In genomic region chr7:2405601-2406345, GRCh38 we compare ENCODE assay signal across 9 cellular contexts. TPM values are rescaled to one million over a fixed set of nuclear protein-coding genes. Genes with fewer than 3 reads are reported as not detected.
DNase-seq lines count a peak whose midpoint lies in the region; ATAC-seq, FAIRE-seq and TF ChIP-seq lines count a peak whose summit lies in the region.
"Had no signal": no experiment of that assay in that cellular context is flagged by ENCODE, and none has a peak within 500 bp of the region (broad histone marks: within the 10 kb centered on the region; RNA-seq: fewer than 3 reads in every experiment).

No MANE protein-coding gene starts in this region.

- no peak for FAIRE-seq in kidney (lab: Jason Lieb, UNC)

- peak overlapping the region; percentile 97 for H3K27ac Mint-ChIP-seq in T-helper 17 cell
- H3K27ac Mint-ChIP-seq in chondrocyte (ENCODE audit: unreplicated experiment), result peak overlapping the region; percentile 41

- ATAC-seq in GM18909 (IDR thresholded peaks at IDR 0.05; ENCODE audit: poor library complexity, unreplicated experiment) (peak; percentile 50), HG02973 (IDR thresholded peaks at IDR 0.05; ENCODE audit: unreplicated experiment) (peak; percentile 34), T-helper 17 cell (peak; percentile 33), left ventricle myocardium superior (no peak), gastroesophageal sphincter (no peak)
- peak; percentile 74 for ATAC-seq in stimulated activated naive CD8-positive, alpha-beta T cell treated with anti-CD3 and anti-CD28 coated beads, Interleukin-15, Interleukin-2, amounts not matched to agents 100 U/mL and 50 U/mL, for 24 hours

- H3K4me3 Mint-ChIP-seq in T-helper 17 cell (peak overlapping the region; percentile 90), chondrocyte (ENCODE audit: unreplicated experiment) (no peak overlapping the region)

- no peak for TF ChIP-seq POLR2A in gastroesophageal sphincter (IDR thresholded peaks at IDR 0.05)

- DNase-seq in T-helper 17 cell (peak in 1 of 3 donors; percentile 20), chondrocyte (ENCODE audit: low spot score) (no peak), left ventricle myocardium superior (no peak), kidney (no peak)
- peak; percentile 68 for DNase-seq in stimulated activated naive CD8-positive, alpha-beta T cell treated with anti-CD3 and anti-CD28 coated beads, Interleukin-15, Interleukin-2, amounts not matched to agents 100 U/mL and 50 U/mL, for 24 hours

- no peak overlapping the region for H3K9ac ChIP-seq in kidney (ENCODE audit: low read length in 2 of 2)

- H3K4me1 Mint-ChIP-seq in T-helper 17 cell (peaks cover 50% of the 10 kb centered on the region), chondrocyte (ENCODE audit: low read depth) (peaks cover 37% of the 10 kb centered on the region)

- TF ChIP-seq CTCF in chondrocyte (IDR thresholded peaks at IDR 0.05) (no peak), gastroesophageal sphincter (IDR thresholded peaks at IDR 0.05) (no peak), kidney (IDR thresholded peaks at IDR 0.05; ENCODE audit: borderline replicate concordance, extremely low read depth, insufficient read depth) (no peak)

- H3K4me3 ChIP-seq in gastroesophageal sphincter (no peak overlapping the region), kidney (ENCODE audit: low read length in 2 of 2) (no peak overlapping the region)
- H3K4me3 ChIP-seq: SK-N-MC had no signal

- H3K36me3 ChIP-seq in gastroesophageal sphincter (no peaks in the 10 kb centered on the region), kidney (ENCODE audit: control insufficient read depth in 1 of 2, insufficient read depth in 2 of 2, low read length in 2 of 2) (no peaks in the 10 kb centered on the region)

- H3K27me3 Mint-ChIP-seq in T-helper 17 cell (no peaks in the 10 kb centered on the region), chondrocyte (ENCODE audit: low read depth) (no peaks in the 10 kb centered on the region)

- peaks cover 0 to 81% (median 21%) of the 10 kb centered on the region in 3 donors for H3K4me1 ChIP-seq in gastroesophageal sphincter
- peaks cover 0 to 15% of the 10 kb centered on the region in 2 donors for H3K4me1 ChIP-seq in kidney (ENCODE audit: control insufficient read depth in 1 of 2, insufficient read depth in 1 of 2, low read depth in 1 of 2, low read length in 2 of 2)

- no peaks in the 10 kb centered on the region for H3K27me3 ChIP-seq in gastroesophageal sphincter

- H3K27ac ChIP-seq in gastroesophageal sphincter, result no peak overlapping the region
- H3K27ac ChIP-seq in kidney (ENCODE audit: low read depth in 2 of 2, low read length in 2 of 2), result no peak overlapping the region
- H3K27ac ChIP-seq: SK-N-MC had no signal

- WGBS in gastroesophageal sphincter (ENCODE audit: low coverage in 1 of 2), 2 donors, result 71 to 83% methylated on average over 14 to 17 of the region's 21 CpGs

- no peak for TF ChIP-seq EP300 in gastroesophageal sphincter (IDR thresholded peaks at IDR 0.05)

- H3K9me3 ChIP-seq in T-helper 17 cell (ENCODE audit: control insufficient read depth, low read length, poor library complexity, severe bottlenecking) (no peaks in the 10 kb centered on the region), gastroesophageal sphincter (no peaks in the 10 kb centered on the region), kidney (ENCODE audit: control insufficient read depth in 1 of 2, low read length in 2 of 2) (no peaks in the 10 kb centered on the region)

- H3K36me3 Mint-ChIP-seq in T-helper 17 cell (ENCODE audit: low read depth), result no peaks in the 10 kb centered on the region
- peaks cover 2% of the 10 kb centered on the region for H3K36me3 Mint-ChIP-seq in chondrocyte (ENCODE audit: low read depth)

- intact Hi-C loops in left ventricle myocardium superior (cut with micrococcal nuclease) (no loop called here), kidney (cut with DNase I) (no loop called here)

- no peaks in the 10 kb centered on the region for H3K9me3 Mint-ChIP-seq in chondrocyte (ENCODE audit: low read depth)

RNA-seq across cellular contexts. Expression of gene CHST12, which starts 2.4 kb away (rescaled TPM):
- total RNA-seq in T-helper 17 cell (10 to 100 TPM; 18.7 to 19.5 TPM), chondrocyte (20.7 to 31.5 TPM (median 22.4 TPM) in 3 replicates), left ventricle myocardium superior (15.1 TPM), gastroesophageal sphincter (10 to 100 TPM in 3 of 4 donors, 1 to 10 TPM in 1; 8.3 to 18.3 (median 13.4) TPM), kidney (25.6 TPM)
- polyA plus RNA-seq in kidney (ENCODE audit: insufficient read depth, low read depth, low replicate concordance), result 16.3 TPM

RNA-seq across cellular contexts. Expression of gene EIF3B, which starts 51.1 kb away (rescaled TPM):
- 100 to 1,000 TPM; 139 to 176 TPM for total RNA-seq in T-helper 17 cell
- 120 to 135 TPM (median 121 TPM) in 3 replicates for total RNA-seq in chondrocyte
- 79.0 TPM for total RNA-seq in left ventricle myocardium superior
- 100 to 1,000 TPM; 126 to 147 (median 137) TPM for total RNA-seq in gastroesophageal sphincter
- total RNA-seq in kidney, result 107 TPM
- polyA plus RNA-seq in kidney (ENCODE audit: insufficient read depth, low read depth, low replicate concordance), result 65.5 TPM

Comparison
In these comparisons a context has a peak if more than half of its experiments do, and no peak if none do; other contexts are left out.
1. ATAC-seq: peak in GM18909 (single experiment), HG02973 (single experiment), T-helper 17 cell (single experiment) and stimulated activated naive CD8-positive, alpha-beta T cell treated with anti-CD3 and anti-CD28 coated beads, Interleukin-15, Interleukin-2, amounts not matched to agents 100 U/mL and 50 U/mL, for 24 hours (single experiment); none in left ventricle myocardium superior (single experiment) and gastroesophageal sphincter (single experiment).